In the genomic region with DNA sequence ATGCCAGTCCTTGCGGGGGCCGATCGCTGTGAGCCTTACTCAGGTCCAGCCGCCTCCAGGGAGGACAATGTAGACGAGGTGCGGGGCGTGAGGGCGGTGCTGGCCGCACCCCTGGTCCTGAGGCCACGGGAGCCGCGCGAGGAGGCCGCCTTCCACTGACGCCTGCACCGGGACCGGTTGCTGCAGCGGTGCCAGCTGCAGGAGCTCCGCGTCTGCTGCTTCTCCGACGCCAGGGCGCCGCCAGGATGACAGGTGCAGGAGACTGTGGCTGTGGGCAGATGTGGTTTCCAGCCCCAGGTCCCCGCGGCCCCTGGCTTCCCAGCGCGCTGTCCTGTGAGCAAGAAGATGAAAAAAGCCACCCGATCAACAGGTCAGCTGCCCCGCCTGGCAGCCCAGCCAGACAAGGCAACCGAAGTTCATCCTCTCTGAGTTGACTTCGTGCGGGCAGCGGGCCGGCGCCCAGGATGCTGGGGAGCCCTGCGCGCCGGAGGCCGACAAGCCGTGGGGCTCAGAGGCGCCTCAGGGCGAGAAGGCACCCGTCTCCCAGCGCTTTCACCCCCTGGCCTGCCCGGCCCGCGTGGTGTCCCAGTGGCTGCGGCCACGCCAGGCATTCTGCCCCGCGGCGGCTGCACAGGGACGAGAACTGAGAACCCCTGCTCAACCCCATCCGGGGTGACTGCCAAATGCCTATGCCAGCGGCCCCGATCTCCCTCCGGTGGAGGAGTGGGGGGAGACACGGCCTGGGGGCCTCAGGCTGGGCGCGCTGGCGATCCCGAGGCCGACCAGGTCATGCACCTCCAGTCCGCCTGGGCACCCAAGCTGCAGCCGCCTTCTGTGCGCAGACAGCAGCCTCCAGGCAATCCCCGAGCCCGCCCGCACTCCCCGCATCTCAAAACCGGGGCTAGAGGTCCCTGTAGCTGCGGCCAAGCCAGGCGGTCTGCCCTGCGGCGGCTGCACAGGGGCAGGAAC, we compare ENCODE assay signal across 8 cellular contexts. TPM values are rescaled to one million over a fixed set of nuclear protein-coding genes. Genes with fewer than 3 reads are reported as not detected.
A peak's percentile ranks its signal among the peaks of the same experiment; 100 is the strongest.
DNase-seq lines count a peak whose midpoint lies in the region; ATAC-seq and TF ChIP-seq lines count a peak whose summit lies in the region.

No MANE protein-coding gene starts in this region.

- TF ChIP-seq POLR2A in erythroblast (IDR thresholded peaks at IDR 0.05; ENCODE audit: low read length) = no peak

- H3K36me3 ChIP-seq in SJCRH30 = no peaks in the 10 kb centered on the region

- intact Hi-C loops in dorsolateral prefrontal cortex (cut with DNase I) = no loop called here

- 0 out of 2 replicates have a peak, but pooled peaks cover 3% of the 10 kb centered on the region for H3K9me3 ChIP-seq in SJCRH30 (replicated peaks)

- H3K27me3 ChIP-seq in SJCRH30 (no peaks in the 10 kb centered on the region), dorsolateral prefrontal cortex (peaks cover 0 to 70% (median 32%) of the 10 kb centered on the region in 45 donors)

- H3K4me3 ChIP-seq in SJCRH30 = no peak overlapping the region
- peak overlapping the region; percentile 29 to 72 (median 53) for H3K4me3 ChIP-seq in dorsolateral prefrontal cortex
- peak overlapping the region in 4 of 7 experiments; percentile 15 to 40 (median 24) for H3K4me3 ChIP-seq in skin epidermis

- no peak for TF ChIP-seq CTCF in dorsolateral prefrontal cortex (IDR thresholded peaks at IDR 0.05 in 54 of 56, conservative IDR thresholded peaks at IDR 0.05 in 2 of 56; ENCODE audit: low read depth in 1 of 56, partially characterized antibody in 56 of 56)
- no peak for TF ChIP-seq CTCF in GM10266 (IDR thresholded peaks at IDR 0.05; ENCODE audit: control insufficient read depth, insufficient read depth, low read depth, missing control alignments)

- ATAC-seq in HG03432 (IDR thresholded peaks at IDR 0.05; ENCODE audit: unreplicated experiment) (peak; percentile 24), GM19035 (IDR thresholded peaks at IDR 0.05; ENCODE audit: unreplicated experiment) (no peak)

- H3K27ac ChIP-seq in SJCRH30 (no peak overlapping the region), dorsolateral prefrontal cortex (peak overlapping the region in 3 of 59 donors; percentile 35 to 43 (median 43)), skin epidermis (no peak overlapping the region)

- H3K4me1 ChIP-seq in SJCRH30 = no peaks in the 10 kb centered on the region

- DNase-seq in SJCRH30 = peak; percentile 51 to 60
- DNase-seq in dorsolateral prefrontal cortex = peak in 2 of 10 donors; percentile 23 to 43
- no peak for DNase-seq in GF-D8 (lab: John Stamatoyannopoulos, UW)
- no peak for DNase-seq in erythroblast (lab: John Stamatoyannopoulos, UW)
- DNase-seq in GM10266 (ENCODE audit: extremely low spot score) = no peak

RNA-seq across cellular contexts. Expression of gene BICD2, which starts 43.4 kb away (rescaled TPM):
- 64.6 and 65.1 TPM in 2 replicates for total RNA-seq in SJCRH30 (2014; rRNA removed; shearing (Covaris generic))
- 10 to 100 TPM; 26.3 to 38.7 (median 32.4) TPM for total RNA-seq in dorsolateral prefrontal cortex

Comparison
In these comparisons a context has a peak if more than half of its experiments do, and no peak if none do; other contexts are left out.
1. DNase-seq: peak in SJCRH30 (2 of 2); none in GF-D8 (single experiment), erythroblast (0 of 2) and GM10266 (single experiment).